Comparison of ENCODE assay signal across 2 cellular contexts in the genomic region with DNA sequence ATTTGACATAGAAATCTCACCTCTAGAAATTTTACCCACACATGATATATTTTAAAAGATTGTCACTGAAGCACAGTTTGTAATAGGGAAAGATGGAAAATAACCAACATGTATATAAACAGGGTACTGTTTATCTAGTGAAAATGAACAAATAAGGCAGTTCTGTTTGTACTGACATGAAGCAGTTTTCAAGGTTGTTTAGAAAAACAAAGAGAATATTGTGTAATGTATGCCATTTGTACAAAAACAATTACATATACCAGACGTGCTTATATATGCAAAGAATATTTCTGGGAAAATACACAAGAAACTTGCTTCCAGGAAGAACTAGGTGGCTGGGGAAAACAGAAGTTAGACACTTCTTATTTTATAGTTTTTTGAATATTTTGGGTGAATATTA.
TF ChIP-seq lines count a peak whose summit lies in the region.

No MANE protein-coding gene starts in this region.

TF ChIP-seq in HCT116, 20 proteins besides CTCF, POLR2A, EP300 and RAD21:
- TF ChIP-seq CEBPB (IDR thresholded peaks at IDR 0.05; ENCODE audit: low read depth) (no peak), ZFX (IDR thresholded peaks at IDR 0.05) (no peak), SRF (IDR thresholded peaks at IDR 0.05; ENCODE audit: low read depth) (no peak), SIN3A (IDR thresholded peaks at IDR 0.05; ENCODE audit: low read depth) (no peak), FOSL1 (IDR thresholded peaks at IDR 0.05; ENCODE audit: low read depth) (no peak), ZBTB33 (IDR thresholded peaks at IDR 0.05; ENCODE audit: extremely low read depth, insufficient replicate concordance, low read length) (no peak), YY1 (IDR thresholded peaks at IDR 0.05; ENCODE audit: extremely low read depth, insufficient replicate concordance, low read depth, low read length) (no peak), EZH2phosphoT487 (IDR thresholded peaks at IDR 0.05; ENCODE audit: borderline replicate concordance) (no peak), SP1 (IDR thresholded peaks at IDR 0.05; ENCODE audit: low read depth) (no peak), TCF7L2 (IDR thresholded peaks at IDR 0.05; ENCODE audit: borderline replicate concordance, extremely low read depth, insufficient read depth, insufficient read length) (no peak), EZH2 (IDR thresholded peaks at IDR 0.05) (no peak), CBX3 (IDR thresholded peaks at IDR 0.05; ENCODE audit: low read depth) (no peak)

TF ChIP-seq in HepG2, 621 proteins besides CTCF, POLR2A, EP300 and RAD21 (continues in another document):
- TF ChIP-seq, protein P1, sequence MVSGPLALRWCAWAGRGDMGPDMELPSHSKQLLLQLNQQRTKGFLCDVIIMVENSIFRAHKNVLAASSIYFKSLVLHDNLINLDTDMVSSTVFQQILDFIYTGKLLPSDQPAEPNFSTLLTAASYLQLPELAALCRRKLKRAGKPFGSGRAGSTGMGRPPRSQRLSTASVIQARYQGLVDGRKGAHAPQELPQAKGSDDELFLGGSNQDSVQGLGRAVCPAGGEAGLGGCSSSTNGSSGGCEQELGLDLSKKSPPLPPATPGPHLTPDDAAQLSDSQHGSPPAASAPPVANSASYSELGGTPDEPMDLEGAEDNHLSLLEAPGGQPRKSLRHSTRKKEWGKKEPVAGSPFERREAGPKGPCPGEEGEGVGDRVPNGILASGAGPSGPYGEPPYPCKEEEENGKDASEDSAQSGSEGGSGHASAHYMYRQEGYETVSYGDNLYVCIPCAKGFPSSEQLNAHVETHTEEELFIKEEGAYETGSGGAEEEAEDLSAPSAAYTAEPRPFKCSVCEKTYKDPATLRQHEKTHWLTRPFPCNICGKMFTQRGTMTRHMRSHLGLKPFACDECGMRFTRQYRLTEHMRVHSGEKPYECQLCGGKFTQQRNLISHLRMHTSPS (CRISPR knock-in tag; IDR thresholded peaks at IDR 0.05; ENCODE audit: low read depth), result no peak
- TF ChIP-seq, protein P2, sequence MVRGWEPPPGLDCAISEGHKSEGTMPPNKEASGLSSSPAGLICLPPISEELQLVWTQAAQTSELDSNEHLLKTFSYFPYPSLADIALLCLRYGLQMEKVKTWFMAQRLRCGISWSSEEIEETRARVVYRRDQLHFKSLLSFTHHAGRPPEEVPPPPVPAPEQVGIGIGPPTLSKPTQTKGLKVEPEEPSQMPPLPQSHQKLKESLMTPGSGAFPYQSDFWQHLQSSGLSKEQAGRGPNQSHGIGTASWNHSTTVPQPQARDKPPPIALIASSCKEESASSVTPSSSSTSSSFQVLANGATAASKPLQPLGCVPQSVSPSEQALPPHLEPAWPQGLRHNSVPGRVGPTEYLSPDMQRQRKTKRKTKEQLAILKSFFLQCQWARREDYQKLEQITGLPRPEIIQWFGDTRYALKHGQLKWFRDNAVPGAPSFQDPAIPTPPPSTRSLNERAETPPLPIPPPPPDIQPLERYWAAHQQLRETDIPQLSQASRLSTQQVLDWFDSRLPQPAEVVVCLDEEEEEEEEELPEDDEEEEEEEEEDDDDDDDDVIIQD (CRISPR knock-in tag; IDR thresholded peaks at IDR 0.05; ENCODE audit: low read depth), result no peak
- no peak for TF ChIP-seq THAP11 (CRISPR knock-in tag; IDR thresholded peaks at IDR 0.05)
- TF ChIP-seq, protein P3, sequence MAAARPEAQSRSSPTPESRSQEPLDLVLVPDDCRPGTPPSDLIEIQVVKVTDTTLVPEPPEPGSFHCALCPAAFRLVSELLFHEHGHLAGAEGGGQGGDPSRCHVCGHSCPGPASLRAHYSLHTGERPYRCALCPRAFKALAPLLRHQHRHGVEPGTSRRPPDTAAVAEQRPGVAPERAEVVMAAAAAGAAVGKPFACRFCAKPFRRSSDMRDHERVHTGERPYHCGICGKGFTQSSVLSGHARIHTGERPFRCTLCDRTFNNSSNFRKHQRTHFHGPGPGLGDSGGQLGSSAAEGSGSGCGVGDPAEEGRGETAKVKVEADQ (CRISPR knock-in tag; IDR thresholded peaks at IDR 0.05; ENCODE audit: borderline replicate concordance), result no peak
- TF ChIP-seq CREB1 (IDR thresholded peaks at IDR 0.05), result no peak
- no peak for TF ChIP-seq CREB1 (CRISPR knock-in tag; IDR thresholded peaks at IDR 0.05)
- no peak for TF ChIP-seq GTF2F1 (IDR thresholded peaks at IDR 0.05; ENCODE audit: low read length)
- no peak for TF ChIP-seq MEIS2 (CRISPR knock-in tag; IDR thresholded peaks at IDR 0.05)
- no peak for TF ChIP-seq KDM2A (CRISPR knock-in tag; IDR thresholded peaks at IDR 0.05; ENCODE audit: borderline replicate concordance, low read depth)
- TF ChIP-seq TBL1XR1 (IDR thresholded peaks at IDR 0.05; ENCODE audit: borderline replicate concordance, low read length, partially characterized antibody), result no peak
- TF ChIP-seq, protein P4, sequence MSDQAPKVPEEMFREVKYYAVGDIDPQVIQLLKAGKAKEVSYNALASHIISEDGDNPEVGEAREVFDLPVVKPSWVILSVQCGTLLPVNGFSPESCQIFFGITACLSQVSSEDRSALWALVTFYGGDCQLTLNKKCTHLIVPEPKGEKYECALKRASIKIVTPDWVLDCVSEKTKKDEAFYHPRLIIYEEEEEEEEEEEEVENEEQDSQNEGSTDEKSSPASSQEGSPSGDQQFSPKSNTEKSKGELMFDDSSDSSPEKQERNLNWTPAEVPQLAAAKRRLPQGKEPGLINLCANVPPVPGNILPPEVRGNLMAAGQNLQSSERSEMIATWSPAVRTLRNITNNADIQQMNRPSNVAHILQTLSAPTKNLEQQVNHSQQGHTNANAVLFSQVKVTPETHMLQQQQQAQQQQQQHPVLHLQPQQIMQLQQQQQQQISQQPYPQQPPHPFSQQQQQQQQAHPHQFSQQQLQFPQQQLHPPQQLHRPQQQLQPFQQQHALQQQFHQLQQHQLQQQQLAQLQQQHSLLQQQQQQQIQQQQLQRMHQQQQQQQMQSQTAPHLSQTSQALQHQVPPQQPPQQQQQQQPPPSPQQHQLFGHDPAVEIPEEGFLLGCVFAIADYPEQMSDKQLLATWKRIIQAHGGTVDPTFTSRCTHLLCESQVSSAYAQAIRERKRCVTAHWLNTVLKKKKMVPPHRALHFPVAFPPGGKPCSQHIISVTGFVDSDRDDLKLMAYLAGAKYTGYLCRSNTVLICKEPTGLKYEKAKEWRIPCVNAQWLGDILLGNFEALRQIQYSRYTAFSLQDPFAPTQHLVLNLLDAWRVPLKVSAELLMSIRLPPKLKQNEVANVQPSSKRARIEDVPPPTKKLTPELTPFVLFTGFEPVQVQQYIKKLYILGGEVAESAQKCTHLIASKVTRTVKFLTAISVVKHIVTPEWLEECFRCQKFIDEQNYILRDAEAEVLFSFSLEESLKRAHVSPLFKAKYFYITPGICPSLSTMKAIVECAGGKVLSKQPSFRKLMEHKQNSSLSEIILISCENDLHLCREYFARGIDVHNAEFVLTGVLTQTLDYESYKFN (CRISPR knock-in tag; conservative IDR thresholded peaks at IDR 0.05), result no peak
- peak; percentile 49; the same call in 1 of the 2 replicates for TF ChIP-seq FOXA3 (CRISPR knock-in tag; IDR thresholded peaks at IDR 0.05)
- TF ChIP-seq XBP1 (CRISPR knock-in tag; IDR thresholded peaks at IDR 0.05), result no peak
- no peak for TF ChIP-seq PLRG1 (conservative IDR thresholded peaks at IDR 0.05)
- TF ChIP-seq NCOA2 (CRISPR knock-in tag; IDR thresholded peaks at IDR 0.05), result peak; percentile 16; the same call in 1 of the 2 replicates
- no peak for TF ChIP-seq HMGA1 (CRISPR knock-in tag; conservative IDR thresholded peaks at IDR 0.05)
- TF ChIP-seq, protein P5, sequence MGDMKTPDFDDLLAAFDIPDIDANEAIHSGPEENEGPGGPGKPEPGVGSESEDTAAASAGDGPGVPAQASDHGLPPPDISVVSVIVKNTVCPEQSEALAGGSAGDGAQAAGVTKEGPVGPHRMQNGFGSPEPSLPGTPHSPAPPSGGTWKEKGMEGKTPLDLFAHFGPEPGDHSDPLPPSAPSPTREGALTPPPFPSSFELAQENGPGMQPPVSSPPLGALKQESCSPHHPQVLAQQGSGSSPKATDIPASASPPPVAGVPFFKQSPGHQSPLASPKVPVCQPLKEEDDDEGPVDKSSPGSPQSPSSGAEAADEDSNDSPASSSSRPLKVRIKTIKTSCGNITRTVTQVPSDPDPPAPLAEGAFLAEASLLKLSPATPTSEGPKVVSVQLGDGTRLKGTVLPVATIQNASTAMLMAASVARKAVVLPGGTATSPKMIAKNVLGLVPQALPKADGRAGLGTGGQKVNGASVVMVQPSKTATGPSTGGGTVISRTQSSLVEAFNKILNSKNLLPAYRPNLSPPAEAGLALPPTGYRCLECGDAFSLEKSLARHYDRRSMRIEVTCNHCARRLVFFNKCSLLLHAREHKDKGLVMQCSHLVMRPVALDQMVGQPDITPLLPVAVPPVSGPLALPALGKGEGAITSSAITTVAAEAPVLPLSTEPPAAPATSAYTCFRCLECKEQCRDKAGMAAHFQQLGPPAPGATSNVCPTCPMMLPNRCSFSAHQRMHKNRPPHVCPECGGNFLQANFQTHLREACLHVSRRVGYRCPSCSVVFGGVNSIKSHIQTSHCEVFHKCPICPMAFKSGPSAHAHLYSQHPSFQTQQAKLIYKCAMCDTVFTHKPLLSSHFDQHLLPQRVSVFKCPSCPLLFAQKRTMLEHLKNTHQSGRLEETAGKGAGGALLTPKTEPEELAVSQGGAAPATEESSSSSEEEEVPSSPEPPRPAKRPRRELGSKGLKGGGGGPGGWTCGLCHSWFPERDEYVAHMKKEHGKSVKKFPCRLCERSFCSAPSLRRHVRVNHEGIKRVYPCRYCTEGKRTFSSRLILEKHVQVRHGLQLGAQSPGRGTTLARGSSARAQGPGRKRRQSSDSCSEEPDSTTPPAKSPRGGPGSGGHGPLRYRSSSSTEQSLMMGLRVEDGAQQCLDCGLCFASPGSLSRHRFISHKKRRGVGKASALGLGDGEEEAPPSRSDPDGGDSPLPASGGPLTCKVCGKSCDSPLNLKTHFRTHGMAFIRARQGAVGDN (CRISPR knock-in tag; IDR thresholded peaks at IDR 0.05), result no peak
- TF ChIP-seq, protein P6, sequence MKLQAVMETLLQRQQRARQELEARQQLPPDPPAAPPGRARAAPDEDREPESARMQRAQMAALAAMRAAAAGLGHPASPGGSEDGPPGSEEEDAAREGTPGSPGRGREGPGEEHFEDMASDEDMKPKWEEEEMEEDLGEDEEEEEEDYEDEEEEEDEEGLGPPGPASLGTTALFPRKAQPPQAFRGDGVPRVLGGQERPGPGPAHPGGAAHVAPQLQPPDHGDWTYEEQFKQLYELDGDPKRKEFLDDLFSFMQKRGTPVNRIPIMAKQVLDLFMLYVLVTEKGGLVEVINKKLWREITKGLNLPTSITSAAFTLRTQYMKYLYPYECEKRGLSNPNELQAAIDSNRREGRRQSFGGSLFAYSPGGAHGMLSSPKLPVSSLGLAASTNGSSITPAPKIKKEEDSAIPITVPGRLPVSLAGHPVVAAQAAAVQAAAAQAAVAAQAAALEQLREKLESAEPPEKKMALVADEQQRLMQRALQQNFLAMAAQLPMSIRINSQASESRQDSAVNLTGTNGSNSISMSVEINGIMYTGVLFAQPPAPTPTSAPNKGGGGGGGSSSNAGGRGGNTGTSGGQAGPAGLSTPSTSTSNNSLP (IDR thresholded peaks at IDR 0.05; ENCODE audit: low read depth, low read length), result peak; percentile 9; the same call in 1 of the 2 replicates
- no peak for TF ChIP-seq SATB2 (CRISPR knock-in tag; IDR thresholded peaks at IDR 0.05)
- no peak for TF ChIP-seq ZHX2 (IDR thresholded peaks at IDR 0.05; ENCODE audit: low read depth)
- no peak for TF ChIP-seq ZHX2 (CRISPR knock-in tag; IDR thresholded peaks at IDR 0.05; ENCODE audit: borderline replicate concordance)
- no peak for TF ChIP-seq E2F1 (CRISPR knock-in tag; IDR thresholded peaks at IDR 0.05)
- no peak for TF ChIP-seq ETV5 (CRISPR knock-in tag; IDR thresholded peaks at IDR 0.05; ENCODE audit: borderline replicate concordance)
- peak; percentile 66; the same call in 1 of the 2 replicates for TF ChIP-seq CEBPB (IDR thresholded peaks at IDR 0.05; ENCODE audit: borderline replicate concordance, low read depth, low read length)
